Comparison of ENCODE assay signal across 9 cellular contexts in genomic region chr14:32417956-32418552, GRCh38.
DNase-seq lines count a peak whose midpoint lies in the region; ATAC-seq, FAIRE-seq and TF ChIP-seq lines count a peak whose summit lies in the region.
"Had no signal": no experiment of that assay in that cellular context is flagged by ENCODE, and none has a peak within 500 bp of the region (broad histone marks: within the 10 kb centered on the region; RNA-seq: fewer than 3 reads in every experiment).

No MANE protein-coding gene starts in this region.

- peak overlapping the region; percentile 20 for H2AFZ ChIP-seq in astrocyte (ENCODE audit: low read depth, low read length)

- H4K20me1 ChIP-seq in astrocyte (ENCODE audit: insufficient read depth, low read length), result no peaks in the 10 kb centered on the region

- peaks cover 25% of the 10 kb centered on the region for H3K4me1 Mint-ChIP-seq in astrocyte (ENCODE audit: low read depth, unreplicated experiment)
- H3K4me1 Mint-ChIP-seq in stimulated activated effector memory CD8-positive, alpha-beta T cell treated with anti-CD3 and anti-CD28 coated beads, Interleukin-12 subunit alpha, Interleukin-12 subunit beta, amount 100 ng/mL, for 72 hours, result no peaks in the 10 kb centered on the region

- peak overlapping the region; percentile 49 for H3K4me2 ChIP-seq in astrocyte (ENCODE audit: low read length)

- peak; percentile 72 for FAIRE-seq in astrocyte (lab: Jason Lieb, UNC)

- peak; percentile 18 for DNase-seq in NCI-H1092 treated with DMSO at 0.1 percent for 48 hours (lab: John Stamatoyannopoulos, UW)
- no peak for DNase-seq in NCI-H1092 (lab: John Stamatoyannopoulos, UW)
- peak; percentile 76 for DNase-seq in astrocyte (ENCODE audit: low read depth)
- peak; percentile 36 to 48 (median 41) for DNase-seq in right cardiac atrium
- DNase-seq in thoracic aorta (ENCODE audit: low spot score), result peak; percentile 28
- no peak for DNase-seq in GDM1 (lab: John Stamatoyannopoulos, UW)
- DNase-seq in stimulated activated effector memory CD8-positive, alpha-beta T cell treated with anti-CD3 and anti-CD28 coated beads, Interleukin-12 subunit alpha, Interleukin-12 subunit beta, amount 100 ng/mL, for 72 hours (ENCODE audit: low spot score in 2 of 2), result no peak
- DNase-seq: stimulated activated CD4-positive, alpha-beta T cell treated with anti-CD3 and anti-CD28 coated beads, Interleukin-2, amount 100 ng/mL, for 24 hours had no signal

- no peaks in the 10 kb centered on the region for H3K36me3 ChIP-seq in astrocyte (ENCODE audit: insufficient read depth, low read length)
- H3K36me3 ChIP-seq in thoracic aorta, result no peaks in the 10 kb centered on the region

- H3K79me2 ChIP-seq in astrocyte (ENCODE audit: insufficient read depth, low read length), result no peaks in the 10 kb centered on the region

- no peak for TF ChIP-seq CTCF in astrocyte (IDR thresholded peaks at IDR 0.05; ENCODE audit: insufficient read depth, low read depth, low read length)
- TF ChIP-seq CTCF in thoracic aorta (IDR thresholded peaks at IDR 0.05), result no peak

- H3K9me3 ChIP-seq in astrocyte (ENCODE audit: insufficient read depth, low read depth, low read length) (peaks cover 5% of the 10 kb centered on the region), right cardiac atrium (ENCODE audit: control insufficient read depth, low read length) (no peaks in the 10 kb centered on the region), thoracic aorta (no peaks in the 10 kb centered on the region)

- no peak overlapping the region for H3K4me3 ChIP-seq in astrocyte (ENCODE audit: insufficient read depth, low read depth, low read length)
- no peak overlapping the region for H3K4me3 ChIP-seq in right cardiac atrium (ENCODE audit: low read length)
- no peak overlapping the region for H3K4me3 ChIP-seq in thoracic aorta

- ATAC-seq in right cardiac atrium (peak in 1 of 2 donors; percentile 42), thoracic aorta (ENCODE audit: insufficient number of reproducible peaks, low FRiP score, low read depth) (no peak), GM19395 (IDR thresholded peaks at IDR 0.05; ENCODE audit: unreplicated experiment) (no peak)
- ATAC-seq in stimulated activated effector memory CD8-positive, alpha-beta T cell treated with anti-CD3 and anti-CD28 coated beads, Interleukin-12 subunit alpha, Interleukin-12 subunit beta, amount 100 ng/mL, for 72 hours, result no peak

- no peak overlapping the region for H3K4me3 Mint-ChIP-seq in astrocyte (ENCODE audit: unreplicated experiment)
- no peak overlapping the region for H3K4me3 Mint-ChIP-seq in stimulated activated effector memory CD8-positive, alpha-beta T cell treated with anti-CD3 and anti-CD28 coated beads, Interleukin-12 subunit alpha, Interleukin-12 subunit beta, amount 100 ng/mL, for 72 hours

- no peak overlapping the region for H3K9ac ChIP-seq in astrocyte (ENCODE audit: low read length)

- no peaks in the 10 kb centered on the region for H3K27me3 Mint-ChIP-seq in astrocyte (ENCODE audit: low read depth, unreplicated experiment)

- H3K4me1 ChIP-seq in astrocyte (ENCODE audit: insufficient read depth, low read length) (peaks cover 16% of the 10 kb centered on the region), right cardiac atrium (ENCODE audit: control insufficient read depth, insufficient read depth, low read length) (no peaks in the 10 kb centered on the region), thoracic aorta (ENCODE audit: control insufficient read depth in 1 of 2, low read depth in 2 of 2) (peaks cover 14 to 20% of the 10 kb centered on the region in 2 donors)

- peak overlapping the region; percentile 38 for H3K27ac Mint-ChIP-seq in astrocyte (ENCODE audit: unreplicated experiment)
- no peak overlapping the region for H3K27ac Mint-ChIP-seq in stimulated activated effector memory CD8-positive, alpha-beta T cell treated with anti-CD3 and anti-CD28 coated beads, Interleukin-12 subunit alpha, Interleukin-12 subunit beta, amount 100 ng/mL, for 72 hours

- H3K9me3 Mint-ChIP-seq in astrocyte (ENCODE audit: unreplicated experiment), result peaks cover 5% of the 10 kb centered on the region
- H3K9me3 Mint-ChIP-seq in stimulated activated effector memory CD8-positive, alpha-beta T cell treated with anti-CD3 and anti-CD28 coated beads, Interleukin-12 subunit alpha, Interleukin-12 subunit beta, amount 100 ng/mL, for 72 hours, result no peaks in the 10 kb centered on the region

- no peaks in the 10 kb centered on the region for H3K27me3 ChIP-seq in astrocyte (ENCODE audit: insufficient read depth, low read length)
- no peaks in the 10 kb centered on the region for H3K27me3 ChIP-seq in right cardiac atrium (ENCODE audit: control insufficient read depth, insufficient read depth)
- H3K27me3 ChIP-seq in thoracic aorta (replicated peaks; ENCODE audit: insufficient read depth), result no peaks in the 10 kb centered on the region

- H3K27ac ChIP-seq in astrocyte (ENCODE audit: low read depth, low read length) (peak overlapping the region; percentile 65), right cardiac atrium (ENCODE audit: low read length) (peak overlapping the region; percentile 64), thoracic aorta (peak overlapping the region; percentile 29 to 31)

- no peaks in the 10 kb centered on the region for H3K36me3 Mint-ChIP-seq in astrocyte (ENCODE audit: low read depth, unreplicated experiment)
- no peaks in the 10 kb centered on the region for H3K36me3 Mint-ChIP-seq in stimulated activated effector memory CD8-positive, alpha-beta T cell treated with anti-CD3 and anti-CD28 coated beads, Interleukin-12 subunit alpha, Interleukin-12 subunit beta, amount 100 ng/mL, for 72 hours

- intact Hi-C loops in right cardiac atrium (cut with DNase I), result no loop called here

- 34% methylated on average over 4 of the region's 4 CpGs for WGBS in right cardiac atrium

Comparison
In these comparisons a context has a peak if more than half of its experiments do, and no peak if none do; other contexts are left out.
1. DNase-seq: peak in NCI-H1092 treated with DMSO at 0.1 percent for 48 hours (single experiment), astrocyte (single experiment), right cardiac atrium (3 of 3) and thoracic aorta (single experiment); none in NCI-H1092 (single experiment), GDM1 (single experiment) and stimulated activated effector memory CD8-positive, alpha-beta T cell treated with anti-CD3 and anti-CD28 coated beads, Interleukin-12 subunit alpha, Interleukin-12 subunit beta, amount 100 ng/mL, for 72 hours (0 of 2).
2. Peak in every context shown above with its lines, with median percentiles within 50 percentile points of each other: H3K27ac ChIP-seq.